20 cellular contexts compared by ENCODE assay signal in the genomic region with DNA sequence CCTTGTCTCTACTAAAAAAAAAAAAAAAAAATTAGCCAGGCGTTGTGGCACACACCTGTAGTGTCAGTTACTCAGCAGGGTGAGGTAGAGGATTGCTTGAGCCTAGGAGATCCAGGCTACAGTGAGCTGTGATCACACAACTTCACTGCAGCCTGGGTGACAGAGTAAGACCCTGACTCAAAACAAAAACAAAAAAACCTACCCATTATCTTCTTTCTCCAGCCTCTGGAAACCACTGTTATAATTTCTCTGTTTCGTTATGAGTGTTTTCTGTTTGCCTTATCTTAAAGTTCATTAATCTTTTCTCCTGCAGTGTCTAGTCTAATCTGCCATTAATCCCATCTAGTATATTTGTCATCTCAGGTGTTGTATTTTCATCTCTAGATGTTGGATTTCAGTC. TPM values are rescaled to one million over a fixed set of nuclear protein-coding genes. Genes with fewer than 3 reads are reported as not detected.
DNase-seq lines count a peak whose midpoint lies in the region; ATAC-seq and TF ChIP-seq lines count a peak whose summit lies in the region.
"Had no signal": no experiment of that assay in that cellular context is flagged by ENCODE, and none has a peak within 500 bp of the region (broad histone marks: within the 10 kb centered on the region; RNA-seq: fewer than 3 reads in every experiment).

No MANE protein-coding gene starts in this region.

- peaks cover 65% of the 10 kb centered on the region for H3K36me3 Mint-ChIP-seq in activated T-helper 17 cell treated with anti-CD3 and anti-CD28 coated beads, Interleukin-2, amount 50 U/mL, for 72 hours (ENCODE audit: low read depth)

- H3K4me3 Mint-ChIP-seq in activated T-helper 17 cell treated with anti-CD3 and anti-CD28 coated beads, Interleukin-2, amount 50 U/mL, for 72 hours: peak overlapping the region; percentile 42
- H3K4me3 Mint-ChIP-seq: stimulated activated naive CD8-positive, alpha-beta T cell treated with anti-CD3 and anti-CD28 coated beads, Interleukin-15, Interleukin-2, amounts not matched to agents 100 ng/mL and 50 ng/mL, for 24 hours; type B pancreatic cell had no signal

- peak overlapping the region; percentile 55 for H3K27ac Mint-ChIP-seq in activated T-helper 17 cell treated with anti-CD3 and anti-CD28 coated beads, Interleukin-2, amount 50 U/mL, for 72 hours
- H3K27ac Mint-ChIP-seq: stimulated activated naive CD8-positive, alpha-beta T cell treated with anti-CD3 and anti-CD28 coated beads, Interleukin-15, Interleukin-2, amounts not matched to agents 100 ng/mL and 50 ng/mL, for 24 hours; type B pancreatic cell had no signal

- H4K20me1 ChIP-seq in PC-9 (ENCODE audit: insufficient read depth): peaks cover 3% of the 10 kb centered on the region
- H4K20me1 ChIP-seq: BLaER1 treated with 17β-estradiol and CSF1 and Interleukin-3, amounts not matched to agents 10 nM and 100 nM had no signal

- H3K79me2 ChIP-seq in PC-9 (ENCODE audit: low read depth): no peaks in the 10 kb centered on the region

- intact Hi-C loops in PC-9 (cut with micrococcal nuclease; ENCODE audit: unreplicated experiment): no loop called here

- no peaks in the 10 kb centered on the region for H3K27me3 Mint-ChIP-seq in activated T-helper 17 cell treated with anti-CD3 and anti-CD28 coated beads, Interleukin-2, amount 50 U/mL, for 72 hours
- H3K27me3 Mint-ChIP-seq: stimulated activated naive CD8-positive, alpha-beta T cell treated with anti-CD3 and anti-CD28 coated beads, Interleukin-15, Interleukin-2, amounts not matched to agents 100 ng/mL and 50 ng/mL, for 24 hours; type B pancreatic cell had no signal

- H3K9me3 Mint-ChIP-seq in activated T-helper 17 cell treated with anti-CD3 and anti-CD28 coated beads, Interleukin-2, amount 50 U/mL, for 72 hours: no peaks in the 10 kb centered on the region
- H3K9me3 Mint-ChIP-seq: stimulated activated naive CD8-positive, alpha-beta T cell treated with anti-CD3 and anti-CD28 coated beads, Interleukin-15, Interleukin-2, amounts not matched to agents 100 ng/mL and 50 ng/mL, for 24 hours; type B pancreatic cell had no signal

- H3K4me1 ChIP-seq in PC-9 (replicated peaks; ENCODE audit: insufficient read depth): no peaks in the 10 kb centered on the region
- H3K4me1 ChIP-seq: A549; BLaER1 treated with 17β-estradiol and CSF1 and Interleukin-3, amounts not matched to agents 10 nM and 100 nM; left lung had no signal

- no peak overlapping the region for H3K27ac ChIP-seq in PC-9
- H3K27ac ChIP-seq: A549; BLaER1 treated with 17β-estradiol and CSF1 and Interleukin-3, amounts not matched to agents 10 nM and 100 nM; left lung had no signal

- no peak overlapping the region for H3K4me3 ChIP-seq in PC-9
- H3K4me3 ChIP-seq: A549; BLaER1 treated with 17β-estradiol and CSF1 and Interleukin-3, amounts not matched to agents 10 nM and 100 nM; left lung had no signal

- no peaks in the 10 kb centered on the region for H3K9me3 ChIP-seq in PC-9 (ENCODE audit: insufficient read depth, low read depth)
- H3K9me3 ChIP-seq: A549; BLaER1 treated with 17β-estradiol and CSF1 and Interleukin-3, amounts not matched to agents 10 nM and 100 nM; left lung had no signal

- ATAC-seq in GM18499 (IDR thresholded peaks at IDR 0.05; ENCODE audit: insufficient read depth, unreplicated experiment) (peak; percentile 57), HG02798 (IDR thresholded peaks at IDR 0.05; ENCODE audit: poor library complexity, unreplicated experiment) (peak; percentile 46)
- peak; percentile 99 for ATAC-seq in activated T-helper 17 cell treated with anti-CD3 and anti-CD28 coated beads, Interleukin-2, amount 50 U/mL, for 72 hours (replicated peaks)
- ATAC-seq: A549, HCT116, left lung had no signal

- H3K4me2 ChIP-seq in PC-9: no peak overlapping the region
- H3K4me2 ChIP-seq: A549; BLaER1 treated with 17β-estradiol and CSF1 and Interleukin-3, amounts not matched to agents 10 nM and 100 nM had no signal

- H2AFZ ChIP-seq in PC-9: no peak overlapping the region

- no peaks in the 10 kb centered on the region for H3K9me2 ChIP-seq in PC-9 (ENCODE audit: insufficient read depth)

- peak; percentile 4 to 12 for DNase-seq in activated CD4-positive, alpha-beta T cell treated with anti-CD3 and anti-CD28 coated beads, Interleukin-2, amount 50 U/mL, for 48 hours
- no peak for DNase-seq in activated CD4-positive, alpha-beta T cell treated with anti-CD3 and anti-CD28 coated beads, Interleukin-2, amount 50 U/mL, for 1 hour
- DNase-seq in NCI-H2171 (lab: John Stamatoyannopoulos, UW) (no peak), PC-9 (no peak), RPMI8226 (no peak)
- DNase-seq: activated CD4-positive, CD25-positive, alpha-beta regulatory T cell treated with anti-CD3 and anti-CD28 coated beads, Interleukin-2, amount 50 U/mL, for 72 hours; activated effector memory CD4-positive, alpha-beta T cell treated with Interleukin-2 at 50 U/mL for 16 hours; effector memory CD4-positive, alpha-beta T cell; left lung; NCI-H1436; NCI-H748 treated with DMSO at 0.1 percent for 48 hours; retina had no signal

- no TSS peak for BruUV-seq in PC-9 (replicated peaks; lab: Mats Ljungman, UMichigan)

- H3K36me3 ChIP-seq in PC-9 (ENCODE audit: low read depth): peaks cover 26% of the 10 kb centered on the region

- H3K4me1 Mint-ChIP-seq in activated T-helper 17 cell treated with anti-CD3 and anti-CD28 coated beads, Interleukin-2, amount 50 U/mL, for 72 hours: peaks cover 10% of the 10 kb centered on the region

- TF ChIP-seq CTCF in PC-9 (conservative IDR thresholded peaks at IDR 0.05): no peak

- CTCF ChIA-PET in PC-9 (lab: Charles Lee): interaction anchor here (0.7 kb wide), 1 partner anchor 259 kb away, joined by 5 read pairs; no protein-coding TSS in a partner anchor

- POLR2A ChIA-PET in PC-9 (lab: Charles Lee; ENCODE audit: unreplicated experiment): interaction anchor here (0.6 kb wide), 1 partner anchor 281 kb away, joined by 4 read pairs; no protein-coding TSS in a partner anchor

- no peaks in the 10 kb centered on the region for H3F3A ChIP-seq in PC-9 (ENCODE audit: insufficient read depth, low read depth)

- no peaks in the 10 kb centered on the region for H3K27me3 ChIP-seq in PC-9 (ENCODE audit: insufficient read depth, low read depth)
- H3K27me3 ChIP-seq: BLaER1 treated with 17β-estradiol and CSF1 and Interleukin-3, amounts not matched to agents 10 nM and 100 nM; left lung had no signal

RNA-seq across cellular contexts. Expression of gene CLTC, which starts 18.6 kb away (rescaled TPM):
- total RNA-seq in activated T-helper 17 cell treated with anti-CD3 and anti-CD28 coated beads, Interleukin-2, amount 50 U/mL, for 72 hours: 100 to 1,000 TPM; 162 to 200 TPM
- total RNA-seq in PC-9 (2021): 164 and 206 TPM in 2 replicates

RNA-seq across cellular contexts. Expression of gene DHX40, which starts 35.7 kb away (rescaled TPM):
- total RNA-seq in activated T-helper 17 cell treated with anti-CD3 and anti-CD28 coated beads, Interleukin-2, amount 50 U/mL, for 72 hours: 10 to 100 TPM; 23.0 to 44.8 TPM
- total RNA-seq in PC-9 (2021): 32.8 and 38.9 TPM in 2 replicates

Comparison
In these comparisons a context has a peak if more than half of its experiments do, and no peak if none do; other contexts are left out.
1. DNase-seq: peak in activated CD4-positive, alpha-beta T cell treated with anti-CD3 and anti-CD28 coated beads, Interleukin-2, amount 50 U/mL, for 48 hours (2 of 2); none in activated CD4-positive, alpha-beta T cell treated with anti-CD3 and anti-CD28 coated beads, Interleukin-2, amount 50 U/mL, for 1 hour (single experiment), NCI-H2171 (single experiment), PC-9 (0 of 2) and RPMI8226 (single experiment).
2. ATAC-seq: peak in every context shown above with its lines; median percentile 99 in activated T-helper 17 cell treated with anti-CD3 and anti-CD28 coated beads, Interleukin-2, amount 50 U/mL, for 72 hours; 57 in GM18499; 46 in HG02798.